Comparison of ENCODE assay signal across 9 cellular contexts in genomic region chr3:9649791-9650521, GRCh38. TPM values are rescaled to one million over a fixed set of nuclear protein-coding genes. Genes with fewer than 3 reads are reported as not detected.
A peak's percentile ranks its signal among the peaks of the same experiment; 100 is the strongest.
DNase-seq lines count a peak whose midpoint lies in the region; ATAC-seq and TF ChIP-seq lines count a peak whose summit lies in the region.
"Had no signal": no experiment of that assay in that cellular context is flagged by ENCODE, and none has a peak within 500 bp of the region (broad histone marks: within the 10 kb centered on the region; RNA-seq: fewer than 3 reads in every experiment).

No MANE protein-coding gene starts in this region.

- DNase-seq in GDM1 (lab: John Stamatoyannopoulos, UW) (peak; percentile 58), SJCRH30 (no peak), endothelial cell (ENCODE audit: low spot score) (peak; percentile 9), NCI-H2081 (lab: John Stamatoyannopoulos, UW) (no peak), NCI-H2171 (lab: John Stamatoyannopoulos, UW) (no peak)
- peak in 1 of 10 donors; percentile 7 for DNase-seq in naive thymus-derived CD8-positive, alpha-beta T cell

- ATAC-seq in HG02884 (IDR thresholded peaks at IDR 0.05; ENCODE audit: unreplicated experiment) = peak; percentile 34
- ATAC-seq in naive thymus-derived CD8-positive, alpha-beta T cell = no peak
- ATAC-seq in GM21367 (IDR thresholded peaks at IDR 0.05; ENCODE audit: unreplicated experiment) = no peak

- H3K27me3 Mint-ChIP-seq in endothelial cell (ENCODE audit: unreplicated experiment) = peaks cover 11% of the 10 kb centered on the region
- H3K27me3 Mint-ChIP-seq in naive thymus-derived CD8-positive, alpha-beta T cell = no peaks in the 10 kb centered on the region

- POLR2A ChIA-PET in naive thymus-derived CD8-positive, alpha-beta T cell (lab: Charles Lee) = interaction anchor here (0.6 to 2.1 kb wide), 22 partner anchors 9 to 953 kb away, joined by 3 to 26 read pairs (median 4); partner anchors contain the start of genes ARPC4, BRPF1, CRELD1 and JAGN1

- H3K9me3 ChIP-seq in SJCRH30 (replicated peaks) = no peaks in the 10 kb centered on the region; the same call in 1 of the 2 replicates

- H3K4me1 Mint-ChIP-seq in endothelial cell (ENCODE audit: unreplicated experiment) = peaks cover 18% of the 10 kb centered on the region
- peaks cover 18 to 51% (median 42%) of the 10 kb centered on the region in 4 donors for H3K4me1 Mint-ChIP-seq in naive thymus-derived CD8-positive, alpha-beta T cell

- H3K4me3 Mint-ChIP-seq in endothelial cell (ENCODE audit: unreplicated experiment) = peak overlapping the region; percentile 98
- peak overlapping the region; percentile 80 to 99 (median 94) for H3K4me3 Mint-ChIP-seq in naive thymus-derived CD8-positive, alpha-beta T cell

- H3K36me3 ChIP-seq in SJCRH30 = peaks cover 7% of the 10 kb centered on the region; the same call in 1 of the 2 replicates

- peak overlapping the region; percentile 20; the same call in 1 of the 2 replicates for H3K27ac ChIP-seq in SJCRH30

- H3K36me3 Mint-ChIP-seq in endothelial cell (ENCODE audit: low read depth, unreplicated experiment) = peaks cover 23% of the 10 kb centered on the region
- H3K36me3 Mint-ChIP-seq in naive thymus-derived CD8-positive, alpha-beta T cell = peaks cover 0 to 42% (median 18%) of the 10 kb centered on the region in 3 donors

- TF ChIP-seq CTCF in endothelial cell (IDR thresholded peaks at IDR 0.05; ENCODE audit: unreplicated experiment) = no peak

- H3K9me3 Mint-ChIP-seq in endothelial cell (ENCODE audit: unreplicated experiment) = no peaks in the 10 kb centered on the region
- H3K9me3 Mint-ChIP-seq in naive thymus-derived CD8-positive, alpha-beta T cell = no peaks in the 10 kb centered on the region

- H3K4me1 ChIP-seq in SJCRH30 = no peaks in the 10 kb centered on the region

- H3K4me3 ChIP-seq in SJCRH30 = peak overlapping the region; percentile 78

- H3K27me3 ChIP-seq in SJCRH30 = no peaks in the 10 kb centered on the region

- peak overlapping the region; percentile 95 for H3K27ac Mint-ChIP-seq in endothelial cell (ENCODE audit: unreplicated experiment)
- H3K27ac Mint-ChIP-seq in naive thymus-derived CD8-positive, alpha-beta T cell = peak overlapping the region; percentile 88 to 98 (median 94)

RNA-seq across cellular contexts. Expression of gene MTMR14, which starts 0.7 kb away (rescaled TPM):
- total RNA-seq in SJCRH30 (2014; rRNA removed; shearing (Covaris generic)) = 21.2 and 21.7 TPM in 2 replicates
- 65.0 TPM for total RNA-seq in endothelial cell (ENCODE audit: unreplicated experiment)
- 10 to 100 TPM; 94.0 to 97.8 TPM for total RNA-seq in naive thymus-derived CD8-positive, alpha-beta T cell
- polyA plus RNA-seq in naive thymus-derived CD8-positive, alpha-beta T cell = 10 to 100 TPM; 52.8 to 58.9 (median 57.9) TPM

RNA-seq across cellular contexts. Expression of gene CPNE9, which starts 53.7 kb away (rescaled TPM):
- total RNA-seq in SJCRH30 (2014; rRNA removed; shearing (Covaris generic)) = 0.06 TPM in 1 of 2 replicates, not detected in the other
- total RNA-seq in endothelial cell (ENCODE audit: unreplicated experiment) = 0.31 TPM
- under 1 TPM in 1 of 2 experiments, not detected in 1; 0.55 TPM for total RNA-seq in naive thymus-derived CD8-positive, alpha-beta T cell
- not detected for polyA plus RNA-seq in naive thymus-derived CD8-positive, alpha-beta T cell
- total RNA-seq: LHCN-M2 had no signal

Comparison
In these comparisons a context has a peak if more than half of its experiments do, and no peak if none do; other contexts are left out.
1. DNase-seq: peak in GDM1 (single experiment) and endothelial cell (single experiment); none in SJCRH30 (0 of 2), NCI-H2081 (0 of 2) and NCI-H2171 (single experiment).